In genomic region chr1:220691039-220691684, GRCh38 we compare ENCODE assay signal across 9 cellular contexts. TPM values are rescaled to one million over a fixed set of nuclear protein-coding genes. Genes with fewer than 3 reads are reported as not detected.
DNase-seq lines count a peak whose midpoint lies in the region; ATAC-seq and TF ChIP-seq lines count a peak whose summit lies in the region.
"Had no signal": no experiment of that assay in that cellular context is flagged by ENCODE, and none has a peak within 500 bp of the region (broad histone marks: within the 10 kb centered on the region; RNA-seq: fewer than 3 reads in every experiment).

No MANE protein-coding gene starts in this region.

- DNase-seq in NCI-H2171 treated with DMSO at 0.1 percent for 48 hours (lab: John Stamatoyannopoulos, UW) (peak; percentile 35), NCI-H2171 (lab: John Stamatoyannopoulos, UW) (no peak), islet precursor cell (peak; percentile 43), smooth muscle cell (lab: John Stamatoyannopoulos, UW; ENCODE audit: unreplicated experiment) (no peak), glomerular visceral epithelial cell (ENCODE audit: extremely low spot score) (no peak)
- no peak for DNase-seq in activated naive CD8-positive, alpha-beta T cell treated with anti-CD3 and anti-CD28 coated beads, Interleukin-2, amount 10 ng/mL, durations not matched to agents 7 days and 5 days
- DNase-seq: KG1 had no signal

- no peaks in the 10 kb centered on the region for H3K79me2 ChIP-seq in smooth muscle cell (ENCODE audit: low read depth)

- peaks cover 55% of the 10 kb centered on the region for H3K27me3 ChIP-seq in smooth muscle cell (ENCODE audit: low read depth)

- H3K9ac ChIP-seq in smooth muscle cell (ENCODE audit: low read depth): no peak overlapping the region

- H3K36me3 Mint-ChIP-seq in activated naive CD8-positive, alpha-beta T cell treated with anti-CD3 and anti-CD28 coated beads, Interleukin-2, amount 10 ng/mL, durations not matched to agents 7 days and 5 days: no peaks in the 10 kb centered on the region

- H3K4me3 ChIP-seq in smooth muscle cell: peak overlapping the region; percentile 62

- no peaks in the 10 kb centered on the region for H3K9me3 ChIP-seq in smooth muscle cell (replicated peaks; ENCODE audit: low read depth)

- H3K4me1 ChIP-seq in smooth muscle cell (ENCODE audit: low read depth): no peaks in the 10 kb centered on the region

- H3K4me3 Mint-ChIP-seq in activated naive CD8-positive, alpha-beta T cell treated with anti-CD3 and anti-CD28 coated beads, Interleukin-2, amount 10 ng/mL, durations not matched to agents 7 days and 5 days: peak overlapping the region; percentile 30

- no peaks in the 10 kb centered on the region for H3K9me3 Mint-ChIP-seq in activated naive CD8-positive, alpha-beta T cell treated with anti-CD3 and anti-CD28 coated beads, Interleukin-2, amount 10 ng/mL, durations not matched to agents 7 days and 5 days

- H3K4me2 ChIP-seq in smooth muscle cell: peak overlapping the region; percentile 87

- no peak overlapping the region for H3K27ac Mint-ChIP-seq in activated naive CD8-positive, alpha-beta T cell treated with anti-CD3 and anti-CD28 coated beads, Interleukin-2, amount 10 ng/mL, durations not matched to agents 7 days and 5 days

- no peaks in the 10 kb centered on the region for H3K36me3 ChIP-seq in smooth muscle cell (ENCODE audit: low read depth)

- POLR2A ChIA-PET in activated naive CD8-positive, alpha-beta T cell treated with anti-CD3 and anti-CD28 coated beads, Interleukin-2, amount 10 ng/mL, durations not matched to agents 7 days and 5 days (lab: Charles Lee): no interaction called here

- peaks cover 4% of the 10 kb centered on the region for H3K4me1 Mint-ChIP-seq in activated naive CD8-positive, alpha-beta T cell treated with anti-CD3 and anti-CD28 coated beads, Interleukin-2, amount 10 ng/mL, durations not matched to agents 7 days and 5 days

- no peaks in the 10 kb centered on the region for H4K20me1 ChIP-seq in smooth muscle cell (ENCODE audit: low read depth)

- ATAC-seq in activated naive CD8-positive, alpha-beta T cell treated with anti-CD3 and anti-CD28 coated beads, Interleukin-2, amount 10 ng/mL, durations not matched to agents 7 days and 5 days (ENCODE audit: low read depth): no peak
- ATAC-seq in GM19395 (IDR thresholded peaks at IDR 0.05; ENCODE audit: unreplicated experiment) (no peak), HG02798 (IDR thresholded peaks at IDR 0.05; ENCODE audit: poor library complexity, unreplicated experiment) (no peak)

- H3K27me3 Mint-ChIP-seq in activated naive CD8-positive, alpha-beta T cell treated with anti-CD3 and anti-CD28 coated beads, Interleukin-2, amount 10 ng/mL, durations not matched to agents 7 days and 5 days: peaks cover 24% of the 10 kb centered on the region

- H3F3A ChIP-seq in smooth muscle cell (ENCODE audit: low read depth): no peaks in the 10 kb centered on the region

- H2AFZ ChIP-seq in smooth muscle cell (ENCODE audit: low read depth): peak overlapping the region; percentile 84

- 63% methylated on average over 16 of the region's 16 CpGs for WGBS in smooth muscle cell (ENCODE audit: low lambda C conversion rate)

- no peak for TF ChIP-seq CTCF in smooth muscle cell (IDR thresholded peaks at IDR 0.05; ENCODE audit: borderline replicate concordance, insufficient read depth, poor library complexity, severe bottlenecking)

- no peak overlapping the region for H3K27ac ChIP-seq in smooth muscle cell (ENCODE audit: low read depth)

RNA-seq across cellular contexts. Expression of gene C1orf115, which starts 1.0 kb away (rescaled TPM):
- total RNA-seq in activated naive CD8-positive, alpha-beta T cell treated with anti-CD3 and anti-CD28 coated beads, Interleukin-2, amount 10 ng/mL, durations not matched to agents 7 days and 5 days: under 1 TPM; 0.25 to 0.28 TPM
- total RNA-seq in smooth muscle cell: 0.22 and 1.2 TPM in 2 replicates
- 0.05 and 1.3 TPM in 2 replicates for polyA plus RNA-seq in smooth muscle cell

RNA-seq across cellular contexts. Expression of gene MTARC2, which starts 57.0 kb away (rescaled TPM):
- not detected for total RNA-seq in activated naive CD8-positive, alpha-beta T cell treated with anti-CD3 and anti-CD28 coated beads, Interleukin-2, amount 10 ng/mL, durations not matched to agents 7 days and 5 days
- 7.6 and 13.0 TPM in 2 replicates for total RNA-seq in smooth muscle cell
- 4.7 and 6.1 TPM in 2 replicates for polyA plus RNA-seq in smooth muscle cell

Comparison
In these comparisons a context has a peak if more than half of its experiments do, and no peak if none do; other contexts are left out.
1. DNase-seq: peak in NCI-H2171 treated with DMSO at 0.1 percent for 48 hours (single experiment) and islet precursor cell (single experiment); none in NCI-H2171 (single experiment), activated naive CD8-positive, alpha-beta T cell treated with anti-CD3 and anti-CD28 coated beads, Interleukin-2, amount 10 ng/mL, durations not matched to agents 7 days and 5 days (single experiment), smooth muscle cell (single experiment) and glomerular visceral epithelial cell (single experiment).